Comparison of ENCODE assay signal across 1 cellular context in the genomic region with DNA sequence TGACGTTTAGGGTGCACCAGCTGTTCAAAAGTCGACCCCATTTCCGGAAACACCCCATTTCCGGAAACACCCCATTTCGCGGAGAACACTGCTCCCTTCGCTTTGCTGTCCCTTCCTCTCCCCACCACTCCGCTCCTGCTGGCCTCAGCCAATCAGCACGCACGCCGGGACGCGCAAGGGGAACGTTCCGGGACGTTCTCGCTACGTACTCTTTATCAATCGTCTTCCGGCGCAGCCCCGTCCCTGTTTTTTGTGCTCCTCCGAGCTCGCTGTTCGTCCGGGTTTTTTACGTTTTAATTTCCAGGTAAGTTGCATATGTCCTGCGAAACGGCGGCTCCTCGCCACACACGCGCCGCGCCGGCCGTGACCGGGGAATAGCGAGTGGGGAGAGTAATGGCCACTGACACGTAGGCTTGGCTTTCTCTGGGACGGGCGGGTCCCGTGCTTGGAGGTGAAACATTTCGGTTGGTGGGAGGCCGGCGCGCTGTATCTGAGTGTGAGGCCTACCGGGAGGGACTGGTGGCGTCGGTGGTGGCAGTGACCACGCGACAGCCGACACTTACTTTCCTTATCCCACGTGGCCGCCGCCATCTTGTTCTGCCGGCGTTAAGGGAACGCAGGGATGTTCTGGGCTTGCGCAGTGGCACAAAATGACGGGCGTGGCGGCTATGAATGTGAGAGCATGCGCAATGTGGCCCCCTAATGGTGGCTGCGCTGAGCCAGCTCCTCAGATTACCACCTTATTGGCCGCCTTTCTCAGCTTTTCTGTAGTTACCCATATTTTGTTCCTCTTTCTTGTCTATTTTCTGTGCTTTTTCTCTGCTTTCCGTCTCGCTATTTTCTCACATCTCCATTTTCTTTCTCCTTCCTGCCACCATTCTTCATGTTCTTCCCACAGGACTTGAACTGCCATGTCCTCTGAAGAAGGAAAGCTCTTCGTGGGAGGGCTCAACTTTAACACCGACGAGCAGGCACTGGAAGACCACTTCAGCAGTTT.
A peak's percentile ranks its signal among the peaks of the same experiment; 100 is the strongest.
TF ChIP-seq lines count a peak whose summit lies in the region.

TSS of gene RBM3 (plus strand) at position 215 of the 997 bp plus-strand sequence. CDS start at position 912, 697 bp downstream.

TF ChIP-seq in HepG2, 621 proteins besides CTCF, POLR2A, EP300 and RAD21 (continued from another document and continues in another):
- TF ChIP-seq KIAA2018 (CRISPR knock-in tag; IDR thresholded peaks at IDR 0.05; ENCODE audit: borderline replicate concordance) (no peak), SALL1 (CRISPR knock-in tag; IDR thresholded peaks at IDR 0.05) (peak; percentile 57; the same call in 1 of the 2 replicates), CREB1 (IDR thresholded peaks at IDR 0.05) (0 out of 2 replicates have a peak, but pooled peaks have one; percentile 0), CREB1 (CRISPR knock-in tag; IDR thresholded peaks at IDR 0.05) (peak; percentile 75), ZSCAN20 (CRISPR knock-in tag; IDR thresholded peaks at IDR 0.05; ENCODE audit: borderline replicate concordance) (no peak), KLF12 (CRISPR knock-in tag; IDR thresholded peaks at IDR 0.05; ENCODE audit: borderline replicate concordance) (peak; percentile 95; the same call in 1 of the 2 replicates), KDM5B (CRISPR knock-in tag; IDR thresholded peaks at IDR 0.05; ENCODE audit: borderline replicate concordance) (peak; percentile 66; the same call in 1 of the 2 replicates), ZC3H13 (CRISPR knock-in tag; IDR thresholded peaks at IDR 0.05) (peak; percentile 67; the same call in 1 of the 2 replicates), ZNF331 (CRISPR knock-in tag; IDR thresholded peaks at IDR 0.05) (no peak), GPN1 (CRISPR knock-in tag; IDR thresholded peaks at IDR 0.05; ENCODE audit: borderline replicate concordance) (no peak), ZNF709 (CRISPR knock-in tag; IDR thresholded peaks at IDR 0.05) (0 out of 2 replicates have a peak, but pooled peaks have one; percentile 42), ZNF615 (CRISPR knock-in tag; IDR thresholded peaks at IDR 0.05; ENCODE audit: borderline replicate concordance) (no peak; the same call in 1 of the 2 replicates), ZNF605 (CRISPR knock-in tag; IDR thresholded peaks at IDR 0.05) (peak; percentile 71), MAFK (conservative IDR thresholded peaks at IDR 0.05 in 1 of 2, IDR thresholded peaks at IDR 0.05 in 1 of 2; ENCODE audit: low read length in 2 of 2) (no peak), NR2C2 (CRISPR knock-in tag; IDR thresholded peaks at IDR 0.05; ENCODE audit: borderline replicate concordance) (peak; percentile 58; the same call in 1 of the 2 replicates), ZNF234 (CRISPR knock-in tag; conservative IDR thresholded peaks at IDR 0.05) (no peak), IRX3 (CRISPR knock-in tag; IDR thresholded peaks at IDR 0.05; ENCODE audit: borderline replicate concordance, low read depth) (0 out of 2 replicates have a peak, but pooled peaks have one; percentile 77), ZNF878 (CRISPR knock-in tag; IDR thresholded peaks at IDR 0.05) (no peak), ZNF569 (CRISPR knock-in tag; IDR thresholded peaks at IDR 0.05; ENCODE audit: borderline replicate concordance) (no peak), TRIM24 (CRISPR knock-in tag; IDR thresholded peaks at IDR 0.05) (no peak), SAP130 (CRISPR knock-in tag; IDR thresholded peaks at IDR 0.05; ENCODE audit: low read depth) (peak; percentile 56), ZNF501 (CRISPR knock-in tag; IDR thresholded peaks at IDR 0.05) (peak; percentile 54; the same call in 1 of the 2 replicates), HOXA5 (CRISPR knock-in tag; IDR thresholded peaks at IDR 0.05) (no peak; the same call in 1 of the 2 replicates), ZNF10 (CRISPR knock-in tag; IDR thresholded peaks at IDR 0.05; ENCODE audit: borderline replicate concordance, low read depth) (no peak), CREM (IDR thresholded peaks at IDR 0.05) (peak; percentile 66; the same call in 1 of the 2 replicates), CREM (CRISPR knock-in tag; IDR thresholded peaks at IDR 0.05) (no peak), YEATS2 (CRISPR knock-in tag; IDR thresholded peaks at IDR 0.05; ENCODE audit: borderline replicate concordance) (peak; percentile 72; the same call in 1 of the 2 replicates), KLF16 (CRISPR knock-in tag; IDR thresholded peaks at IDR 0.05) (no peak), NFKB2 (CRISPR knock-in tag; IDR thresholded peaks at IDR 0.05; ENCODE audit: borderline replicate concordance) (peak; percentile 62; the same call in 1 of the 2 replicates), DPF2 (CRISPR knock-in tag; IDR thresholded peaks at IDR 0.05; ENCODE audit: borderline replicate concordance, low read depth) (no peak), ATF1 (CRISPR knock-in tag; IDR thresholded peaks at IDR 0.05) (0 out of 2 replicates have a peak, but pooled peaks have one; percentile 36), TARDBP (CRISPR knock-in tag; IDR thresholded peaks at IDR 0.05) (peak; percentile 34; the same call in 1 of the 2 replicates), ZNF572 (CRISPR knock-in tag; IDR thresholded peaks at IDR 0.05) (peak; percentile 18; the same call in 1 of the 2 replicates), FOSL1 (CRISPR knock-in tag; IDR thresholded peaks at IDR 0.05; ENCODE audit: borderline replicate concordance) (no peak)
- TF ChIP-seq, protein P1, sequence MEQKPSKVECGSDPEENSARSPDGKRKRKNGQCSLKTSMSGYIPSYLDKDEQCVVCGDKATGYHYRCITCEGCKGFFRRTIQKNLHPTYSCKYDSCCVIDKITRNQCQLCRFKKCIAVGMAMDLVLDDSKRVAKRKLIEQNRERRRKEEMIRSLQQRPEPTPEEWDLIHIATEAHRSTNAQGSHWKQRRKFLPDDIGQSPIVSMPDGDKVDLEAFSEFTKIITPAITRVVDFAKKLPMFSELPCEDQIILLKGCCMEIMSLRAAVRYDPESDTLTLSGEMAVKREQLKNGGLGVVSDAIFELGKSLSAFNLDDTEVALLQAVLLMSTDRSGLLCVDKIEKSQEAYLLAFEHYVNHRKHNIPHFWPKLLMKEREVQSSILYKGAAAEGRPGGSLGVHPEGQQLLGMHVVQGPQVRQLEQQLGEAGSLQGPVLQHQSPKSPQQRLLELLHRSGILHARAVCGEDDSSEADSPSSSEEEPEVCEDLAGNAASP (CRISPR knock-in tag; IDR thresholded peaks at IDR 0.05; ENCODE audit: borderline replicate concordance): no peak
- TF ChIP-seq, protein P2, sequence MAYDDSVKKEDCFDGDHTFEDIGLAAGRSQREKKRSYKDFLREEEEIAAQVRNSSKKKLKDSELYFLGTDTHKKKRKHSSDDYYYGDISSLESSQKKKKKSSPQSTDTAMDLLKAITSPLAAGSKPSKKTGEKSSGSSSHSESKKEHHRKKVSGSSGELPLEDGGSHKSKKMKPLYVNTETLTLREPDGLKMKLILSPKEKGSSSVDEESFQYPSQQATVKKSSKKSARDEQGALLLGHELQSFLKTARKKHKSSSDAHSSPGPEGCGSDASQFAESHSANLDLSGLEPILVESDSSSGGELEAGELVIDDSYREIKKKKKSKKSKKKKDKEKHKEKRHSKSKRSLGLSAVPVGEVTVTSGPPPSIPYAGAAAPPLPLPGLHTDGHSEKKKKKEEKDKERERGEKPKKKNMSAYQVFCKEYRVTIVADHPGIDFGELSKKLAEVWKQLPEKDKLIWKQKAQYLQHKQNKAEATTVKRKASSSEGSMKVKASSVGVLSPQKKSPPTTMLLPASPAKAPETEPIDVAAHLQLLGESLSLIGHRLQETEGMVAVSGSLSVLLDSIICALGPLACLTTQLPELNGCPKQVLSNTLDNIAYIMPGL (CRISPR knock-in tag; IDR thresholded peaks at IDR 0.05; ENCODE audit: borderline replicate concordance in 1 of 2, low read depth in 1 of 2): peak; percentile 68 to 69
- TF ChIP-seq, protein P3, sequence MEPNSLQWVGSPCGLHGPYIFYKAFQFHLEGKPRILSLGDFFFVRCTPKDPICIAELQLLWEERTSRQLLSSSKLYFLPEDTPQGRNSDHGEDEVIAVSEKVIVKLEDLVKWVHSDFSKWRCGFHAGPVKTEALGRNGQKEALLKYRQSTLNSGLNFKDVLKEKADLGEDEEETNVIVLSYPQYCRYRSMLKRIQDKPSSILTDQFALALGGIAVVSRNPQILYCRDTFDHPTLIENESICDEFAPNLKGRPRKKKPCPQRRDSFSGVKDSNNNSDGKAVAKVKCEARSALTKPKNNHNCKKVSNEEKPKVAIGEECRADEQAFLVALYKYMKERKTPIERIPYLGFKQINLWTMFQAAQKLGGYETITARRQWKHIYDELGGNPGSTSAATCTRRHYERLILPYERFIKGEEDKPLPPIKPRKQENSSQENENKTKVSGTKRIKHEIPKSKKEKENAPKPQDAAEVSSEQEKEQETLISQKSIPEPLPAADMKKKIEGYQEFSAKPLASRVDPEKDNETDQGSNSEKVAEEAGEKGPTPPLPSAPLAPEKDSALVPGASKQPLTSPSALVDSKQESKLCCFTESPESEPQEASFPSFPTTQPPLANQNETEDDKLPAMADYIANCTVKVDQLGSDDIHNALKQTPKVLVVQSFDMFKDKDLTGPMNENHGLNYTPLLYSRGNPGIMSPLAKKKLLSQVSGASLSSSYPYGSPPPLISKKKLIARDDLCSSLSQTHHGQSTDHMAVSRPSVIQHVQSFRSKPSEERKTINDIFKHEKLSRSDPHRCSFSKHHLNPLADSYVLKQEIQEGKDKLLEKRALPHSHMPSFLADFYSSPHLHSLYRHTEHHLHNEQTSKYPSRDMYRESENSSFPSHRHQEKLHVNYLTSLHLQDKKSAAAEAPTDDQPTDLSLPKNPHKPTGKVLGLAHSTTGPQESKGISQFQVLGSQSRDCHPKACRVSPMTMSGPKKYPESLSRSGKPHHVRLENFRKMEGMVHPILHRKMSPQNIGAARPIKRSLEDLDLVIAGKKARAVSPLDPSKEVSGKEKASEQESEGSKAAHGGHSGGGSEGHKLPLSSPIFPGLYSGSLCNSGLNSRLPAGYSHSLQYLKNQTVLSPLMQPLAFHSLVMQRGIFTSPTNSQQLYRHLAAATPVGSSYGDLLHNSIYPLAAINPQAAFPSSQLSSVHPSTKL (CRISPR knock-in tag; IDR thresholded peaks at IDR 0.05): 0 out of 2 replicates have a peak, but pooled peaks have one; percentile 2
- TF ChIP-seq, protein P4, sequence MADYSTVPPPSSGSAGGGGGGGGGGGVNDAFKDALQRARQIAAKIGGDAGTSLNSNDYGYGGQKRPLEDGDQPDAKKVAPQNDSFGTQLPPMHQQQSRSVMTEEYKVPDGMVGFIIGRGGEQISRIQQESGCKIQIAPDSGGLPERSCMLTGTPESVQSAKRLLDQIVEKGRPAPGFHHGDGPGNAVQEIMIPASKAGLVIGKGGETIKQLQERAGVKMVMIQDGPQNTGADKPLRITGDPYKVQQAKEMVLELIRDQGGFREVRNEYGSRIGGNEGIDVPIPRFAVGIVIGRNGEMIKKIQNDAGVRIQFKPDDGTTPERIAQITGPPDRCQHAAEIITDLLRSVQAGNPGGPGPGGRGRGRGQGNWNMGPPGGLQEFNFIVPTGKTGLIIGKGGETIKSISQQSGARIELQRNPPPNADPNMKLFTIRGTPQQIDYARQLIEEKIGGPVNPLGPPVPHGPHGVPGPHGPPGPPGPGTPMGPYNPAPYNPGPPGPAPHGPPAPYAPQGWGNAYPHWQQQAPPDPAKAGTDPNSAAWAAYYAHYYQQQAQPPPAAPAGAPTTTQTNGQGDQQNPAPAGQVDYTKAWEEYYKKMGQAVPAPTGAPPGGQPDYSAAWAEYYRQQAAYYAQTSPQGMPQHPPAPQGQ (CRISPR knock-in tag; IDR thresholded peaks at IDR 0.05; ENCODE audit: borderline replicate concordance): no peak
- TF ChIP-seq, protein P5, sequence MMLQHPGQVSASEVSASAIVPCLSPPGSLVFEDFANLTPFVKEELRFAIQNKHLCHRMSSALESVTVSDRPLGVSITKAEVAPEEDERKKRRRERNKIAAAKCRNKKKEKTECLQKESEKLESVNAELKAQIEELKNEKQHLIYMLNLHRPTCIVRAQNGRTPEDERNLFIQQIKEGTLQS (CRISPR knock-in tag; IDR thresholded peaks at IDR 0.05): no peak
